12 cellular contexts compared by ENCODE assay signal in genomic region chr19:8251025-8251472, GRCh38. TPM values are rescaled to one million over a fixed set of nuclear protein-coding genes. Genes with fewer than 3 reads are reported as not detected.
DNase-seq lines count a peak whose midpoint lies in the region; ATAC-seq and TF ChIP-seq lines count a peak whose summit lies in the region.
"Had no signal": no experiment of that assay in that cellular context is flagged by ENCODE, and none has a peak within 500 bp of the region (broad histone marks: within the 10 kb centered on the region; RNA-seq: fewer than 3 reads in every experiment).

No MANE protein-coding gene starts in this region.

- DNase-seq in GM23248 = peak; percentile 60
- peak; percentile 78 for DNase-seq in cerebellum (ENCODE audit: low spot score)
- peak; percentile 84 to 86 for DNase-seq in left lung
- peak; percentile 48 to 86 for DNase-seq in gastrocnemius medialis
- DNase-seq in activated CD4-positive, alpha-beta memory T cell treated with anti-CD3 and anti-CD28 coated beads for 36 hours = no peak
- DNase-seq in colonic mucosa = no peak
- DNase-seq in NCI-H1105 (lab: John Stamatoyannopoulos, UW) = no peak
- no peak for DNase-seq in activated naive CD4-positive, alpha-beta T cell treated with anti-CD3 and anti-CD28 coated beads, Interleukin-2, amount 10 ng/mL, durations not matched to agents 7 days and 5 days
- DNase-seq: activated T-cell treated with anti-CD3 and anti-CD28 coated beads, Interleukin-2, amount 50 U/mL, for 1 hour; CD8-positive, alpha-beta T cell; KBM-7; NCI-H748 treated with DMSO at 0.1 percent for 48 hours had no signal

- no peaks in the 10 kb centered on the region for H3K4me1 Mint-ChIP-seq in activated CD4-positive, alpha-beta memory T cell treated with anti-CD3 and anti-CD28 coated beads for 36 hours (ENCODE audit: low read depth)
- peaks cover 4% of the 10 kb centered on the region for H3K4me1 Mint-ChIP-seq in activated naive CD4-positive, alpha-beta T cell treated with anti-CD3 and anti-CD28 coated beads, Interleukin-2, amount 10 ng/mL, durations not matched to agents 7 days and 5 days

- CTCF ChIA-PET in activated CD4-positive, alpha-beta memory T cell treated with anti-CD3 and anti-CD28 coated beads for 36 hours (lab: Charles Lee) = interaction anchor here (1.1 to 3.2 kb wide), 3 partner anchors 92 to 307 kb away, joined by 3 to 29 read pairs (median 5); no protein-coding TSS in a partner anchor
- CTCF ChIA-PET in activated naive CD4-positive, alpha-beta T cell treated with anti-CD3 and anti-CD28 coated beads, Interleukin-2, amount 10 ng/mL, durations not matched to agents 7 days and 5 days (lab: Charles Lee) = interaction anchor here (0.9 to 2.9 kb wide), 4 partner anchors 92 to 306 kb away, joined by 3 to 12 read pairs (median 4); no protein-coding TSS in a partner anchor

- no peak overlapping the region for H3K4me3 Mint-ChIP-seq in activated CD4-positive, alpha-beta memory T cell treated with anti-CD3 and anti-CD28 coated beads for 36 hours
- no peak overlapping the region for H3K4me3 Mint-ChIP-seq in activated naive CD4-positive, alpha-beta T cell treated with anti-CD3 and anti-CD28 coated beads, Interleukin-2, amount 10 ng/mL, durations not matched to agents 7 days and 5 days
- H3K4me3 Mint-ChIP-seq: CD8-positive, alpha-beta T cell had no signal

- intact Hi-C loops in left lung (cut with DNase I) = loop anchor here (10.0 kb wide), 4 partner anchors 86 to 306 kb away; partner anchors contain the start of gene TIMM44 (in 1 of the 2)
- intact Hi-C loops in gastrocnemius medialis (cut with DNase I; ENCODE audit: low total_unique reads) = loop anchor here (1.0 to 5.0 kb wide), 2 partner anchors 42 to 399 kb away; partner anchors contain the start of gene CERS4
- intact Hi-C loops in activated CD4-positive, alpha-beta memory T cell treated with anti-CD3 and anti-CD28 coated beads for 36 hours (cut with micrococcal nuclease) = no loop called here
- intact Hi-C loops in colonic mucosa (cut with DNase I) = loop anchor here (5.0 kb wide), 3 partner anchors 94 to 304 kb away; no protein-coding TSS in a partner anchor

- in situ Hi-C loops in GM23248 (cut with MboI) = no loop called here
- in situ Hi-C loops in gastrocnemius medialis (cut with MboI; ENCODE audit: low sequenced_read_pairs in 4 of 4) = loop anchor here (5.0 to 25.0 kb wide), 5 partner anchors 94 to 306 kb away; partner anchors contain the start of genes TIMM44 (in 3 of the 4) and ELAVL1 (in 2 of the 4)

- no peak overlapping the region for H3K4me3 ChIP-seq in GM23248
- no peak overlapping the region for H3K4me3 ChIP-seq in left lung
- H3K4me3 ChIP-seq in gastrocnemius medialis = no peak overlapping the region
- no peak overlapping the region for H3K4me3 ChIP-seq in colonic mucosa

- no peak overlapping the region for H3K27ac Mint-ChIP-seq in activated CD4-positive, alpha-beta memory T cell treated with anti-CD3 and anti-CD28 coated beads for 36 hours
- H3K27ac Mint-ChIP-seq in activated naive CD4-positive, alpha-beta T cell treated with anti-CD3 and anti-CD28 coated beads, Interleukin-2, amount 10 ng/mL, durations not matched to agents 7 days and 5 days = no peak overlapping the region
- H3K27ac Mint-ChIP-seq: CD8-positive, alpha-beta T cell had no signal

- H3K9me3 ChIP-seq in GM23248 (ENCODE audit: low read depth) (no peaks in the 10 kb centered on the region), left lung (no peaks in the 10 kb centered on the region), gastrocnemius medialis (no peaks in the 10 kb centered on the region), colonic mucosa (no peaks in the 10 kb centered on the region)

- H3K4me2 ChIP-seq in GM23248 (ENCODE audit: unreplicated experiment) = peak overlapping the region; percentile 42

- H3K27me3 ChIP-seq in GM23248 (replicated peaks; ENCODE audit: insufficient read depth) (no peaks in the 10 kb centered on the region), left lung (no peaks in the 10 kb centered on the region), gastrocnemius medialis (no peaks in the 10 kb centered on the region), colonic mucosa (no peaks in the 10 kb centered on the region)

- H2AFZ ChIP-seq in GM23248 = no peak overlapping the region

- POLR2A ChIA-PET in activated CD4-positive, alpha-beta memory T cell treated with anti-CD3 and anti-CD28 coated beads for 36 hours (lab: Charles Lee) = no interaction called here

- H3K27me3 Mint-ChIP-seq in activated CD4-positive, alpha-beta memory T cell treated with anti-CD3 and anti-CD28 coated beads for 36 hours = no peaks in the 10 kb centered on the region
- no peaks in the 10 kb centered on the region for H3K27me3 Mint-ChIP-seq in activated naive CD4-positive, alpha-beta T cell treated with anti-CD3 and anti-CD28 coated beads, Interleukin-2, amount 10 ng/mL, durations not matched to agents 7 days and 5 days

- ATAC-seq in left lung = peak; percentile 84
- peak; percentile 80 to 84 for ATAC-seq in gastrocnemius medialis
- ATAC-seq: CD8-positive, alpha-beta T cell had no signal

- H3K4me1 ChIP-seq in GM23248 (ENCODE audit: insufficient read depth) (0 out of 2 replicates have a peak, but pooled peaks cover 6% of the 10 kb centered on the region), left lung (peaks cover 0 to 4% of the 10 kb centered on the region in 2 donors), gastrocnemius medialis (no peaks in the 10 kb centered on the region), colonic mucosa (no peaks in the 10 kb centered on the region)

- H3K36me3 Mint-ChIP-seq in activated CD4-positive, alpha-beta memory T cell treated with anti-CD3 and anti-CD28 coated beads for 36 hours = peaks cover 3% of the 10 kb centered on the region
- peaks cover 7% of the 10 kb centered on the region for H3K36me3 Mint-ChIP-seq in activated naive CD4-positive, alpha-beta T cell treated with anti-CD3 and anti-CD28 coated beads, Interleukin-2, amount 10 ng/mL, durations not matched to agents 7 days and 5 days

- TF ChIP-seq CTCF in left lung (IDR thresholded peaks at IDR 0.05) = no peak
- peak in 1 of 5 experiments; percentile 26 for TF ChIP-seq CTCF in gastrocnemius medialis (IDR thresholded peaks at IDR 0.05 in 4 of 5, conservative IDR thresholded peaks at IDR 0.05 in 1 of 5)
- TF ChIP-seq CTCF in colonic mucosa (IDR thresholded peaks at IDR 0.05) = no peak

- H3K9me3 Mint-ChIP-seq in activated CD4-positive, alpha-beta memory T cell treated with anti-CD3 and anti-CD28 coated beads for 36 hours = no peaks in the 10 kb centered on the region
- no peaks in the 10 kb centered on the region for H3K9me3 Mint-ChIP-seq in activated naive CD4-positive, alpha-beta T cell treated with anti-CD3 and anti-CD28 coated beads, Interleukin-2, amount 10 ng/mL, durations not matched to agents 7 days and 5 days
- H3K9me3 Mint-ChIP-seq: CD8-positive, alpha-beta T cell had no signal

- no peaks in the 10 kb centered on the region for H4K20me1 ChIP-seq in GM23248 (ENCODE audit: insufficient read depth)

- H3F3A ChIP-seq in GM23248 (ENCODE audit: insufficient read depth) = no peaks in the 10 kb centered on the region

- H3K9me2 ChIP-seq in GM23248 (ENCODE audit: insufficient read depth) = no peaks in the 10 kb centered on the region

- H3K36me3 ChIP-seq in GM23248 (ENCODE audit: low read depth) (no peaks in the 10 kb centered on the region), left lung (peaks cover 0 to 10% of the 10 kb centered on the region in 2 donors), gastrocnemius medialis (no peaks in the 10 kb centered on the region), colonic mucosa (no peaks in the 10 kb centered on the region)

- no peak overlapping the region for H3K9ac ChIP-seq in GM23248
- H3K9ac ChIP-seq in colonic mucosa (ENCODE audit: low read depth in 2 of 2, low read length in 2 of 2) = no peak overlapping the region

- H3K27ac ChIP-seq in GM23248 (no peak overlapping the region), left lung (no peak overlapping the region), gastrocnemius medialis (peak overlapping the region; percentile 22 to 74 (median 53)), colonic mucosa (no peak overlapping the region)

- H3K79me2 ChIP-seq in GM23248 (ENCODE audit: insufficient read depth) = no peaks in the 10 kb centered on the region

- 10 to 12% methylated on average over 14 of the region's 14 CpGs for WGBS in GM23248 (ENCODE audit: low coverage in 1 of 2, low lambda C conversion rate in 2 of 2, missing lambda C conversion rate in 2 of 2), 2 experiments

- TF ChIP-seq POLR2A in gastrocnemius medialis (IDR thresholded peaks at IDR 0.05) = no peak

RNA-seq across cellular contexts. Expression of gene CERS4, which starts 41.9 kb away (rescaled TPM):
- not detected in 2 replicates for total RNA-seq in GM23248 (2014; rRNA removed; shearing (Covaris generic))
- not detected in 2 replicates for polyA plus RNA-seq in GM23248 (2016; fragmentation: Nextera tagmentation; extraction: Ambion mirVana)
- total RNA-seq in cerebellum (35.4 TPM), left lung (10 to 100 TPM; 36.8 to 38.6 TPM), gastrocnemius medialis (1 to 10 TPM; 2.1 to 4.0 (median 2.7) TPM), colonic mucosa (1 to 10 TPM; 2.9 to 5.3 TPM)
- 10 to 100 TPM; 24.3 to 25.1 TPM for total RNA-seq in activated CD4-positive, alpha-beta memory T cell treated with anti-CD3 and anti-CD28 coated beads for 36 hours

RNA-seq across cellular contexts. Expression of gene CD320, which starts 57.1 kb away (rescaled TPM):
- 55.8 and 65.8 TPM in 2 replicates for total RNA-seq in GM23248 (2014; rRNA removed; shearing (Covaris generic))
- 72.2 and 79.4 TPM in 2 replicates for polyA plus RNA-seq in GM23248 (2016; fragmentation: Nextera tagmentation; extraction: Ambion mirVana)
- total RNA-seq in cerebellum (13.3 TPM), left lung (10 to 100 TPM; 44.1 to 58.3 TPM), gastrocnemius medialis (10 to 100 TPM; 49.8 to 85.3 (median 66.1) TPM), colonic mucosa (100 to 1,000 TPM in 1 of 2 donors, 10 to 100 TPM in 1; 34.1 to 154 TPM)
- 10 to 100 TPM; 44.9 to 45.4 TPM for total RNA-seq in activated CD4-positive, alpha-beta memory T cell treated with anti-CD3 and anti-CD28 coated beads for 36 hours

Comparison
In these comparisons a context has a peak if more than half of its experiments do, and no peak if none do; other contexts are left out.
1. DNase-seq: peak in GM23248 (single experiment), cerebellum (single experiment), left lung (2 of 2) and gastrocnemius medialis (2 of 2); none in activated CD4-positive, alpha-beta memory T cell treated with anti-CD3 and anti-CD28 coated beads for 36 hours (single experiment), colonic mucosa (single experiment), NCI-H1105 (single experiment) and activated naive CD4-positive, alpha-beta T cell treated with anti-CD3 and anti-CD28 coated beads, Interleukin-2, amount 10 ng/mL, durations not matched to agents 7 days and 5 days (single experiment).
2. H3K27ac ChIP-seq: peak in gastrocnemius medialis (4 of 4); none in GM23248 (single experiment), left lung (0 of 2) and colonic mucosa (single experiment).